20 cellular contexts compared by ENCODE assay signal in genomic region chr2:102256874-102257462, GRCh38. TPM values are rescaled to one million over a fixed set of nuclear protein-coding genes. Genes with fewer than 3 reads are reported as not detected.
DNase-seq lines count a peak whose midpoint lies in the region; ATAC-seq, FAIRE-seq and TF ChIP-seq lines count a peak whose summit lies in the region.
"Had no signal": no experiment of that assay in that cellular context is flagged by ENCODE, and none has a peak within 500 bp of the region (broad histone marks: within the 10 kb centered on the region; RNA-seq: fewer than 3 reads in every experiment).

No MANE protein-coding gene starts in this region.

- no peaks in the 10 kb centered on the region for H3K36me3 ChIP-seq in CD4-positive, CD25-positive, alpha-beta regulatory T cell (ENCODE audit: control insufficient read depth, insufficient read depth, low read length)
- H3K36me3 ChIP-seq in CD8-positive, alpha-beta memory T cell (ENCODE audit: insufficient read depth, low read length): no peaks in the 10 kb centered on the region
- H3K36me3 ChIP-seq in keratinocyte (ENCODE audit: control insufficient read depth in 2 of 2, extremely low read depth in 1 of 2, insufficient read depth in 2 of 2, low read length in 2 of 2) (no peaks in the 10 kb centered on the region), ascending aorta (no peaks in the 10 kb centered on the region)
- H3K36me3 ChIP-seq: heart left ventricle, neural progenitor cell, upper lobe of left lung had no signal

- H3K9ac ChIP-seq in keratinocyte (ENCODE audit: control insufficient read depth, extremely low read depth, insufficient read depth, low read length): no peak overlapping the region
- H3K9ac ChIP-seq: KMS-11, neural progenitor cell had no signal

- peak; percentile 51 for FAIRE-seq in keratinocyte (lab: Jason Lieb, UNC)
- FAIRE-seq: islet of Langerhans had no signal

- peaks cover 10% of the 10 kb centered on the region for H3K27me3 Mint-ChIP-seq in CD4-positive, CD25-positive, alpha-beta regulatory T cell
- peaks cover 0 to 3% of the 10 kb centered on the region in 2 donors for H3K27me3 Mint-ChIP-seq in CD8-positive, alpha-beta memory T cell
- no peaks in the 10 kb centered on the region for H3K27me3 Mint-ChIP-seq in activated T-helper 1 cell treated with anti-CD3 and anti-CD28 coated beads, Interleukin-12 subunit alpha, Interleukin-12 subunit beta, Interleukin-2, Interleukin-4 antibody, amounts not matched to agents 30 ng/mL and 10 ng/mL and 1 ng/mL, durations not matched to agents 14 hours and 24 hours and 36 hours (ENCODE audit: insufficient read depth)

- H3K9me3 Mint-ChIP-seq in CD4-positive, CD25-positive, alpha-beta regulatory T cell: no peaks in the 10 kb centered on the region
- peaks cover 0 to 2% (median 0%) of the 10 kb centered on the region in 5 donors for H3K9me3 Mint-ChIP-seq in CD8-positive, alpha-beta memory T cell
- H3K9me3 Mint-ChIP-seq in activated T-helper 1 cell treated with anti-CD3 and anti-CD28 coated beads, Interleukin-12 subunit alpha, Interleukin-12 subunit beta, Interleukin-2, Interleukin-4 antibody, amounts not matched to agents 30 ng/mL and 10 ng/mL and 1 ng/mL, durations not matched to agents 14 hours and 24 hours and 36 hours: peaks cover 7% of the 10 kb centered on the region
- H3K9me3 Mint-ChIP-seq: memory B cell, neural progenitor cell had no signal

- no peak overlapping the region for H3K27ac ChIP-seq in CD4-positive, CD25-positive, alpha-beta regulatory T cell (ENCODE audit: insufficient read depth, low read length, poor library complexity, severe bottlenecking)
- H3K27ac ChIP-seq in CD8-positive, alpha-beta memory T cell (ENCODE audit: low read depth, low read length): no peak overlapping the region
- H3K27ac ChIP-seq in keratinocyte (ENCODE audit: control insufficient read depth, insufficient read depth, low read length) (no peak overlapping the region), ascending aorta (no peak overlapping the region)
- H3K27ac ChIP-seq: heart left ventricle, KMS-11, neural progenitor cell, upper lobe of left lung had no signal

- H3K9me3 ChIP-seq in CD4-positive, CD25-positive, alpha-beta regulatory T cell (ENCODE audit: control insufficient read depth in 2 of 2, low read length in 2 of 2): no peaks in the 10 kb centered on the region
- no peaks in the 10 kb centered on the region for H3K9me3 ChIP-seq in CD8-positive, alpha-beta memory T cell (ENCODE audit: low read length)
- H3K9me3 ChIP-seq in keratinocyte (ENCODE audit: control insufficient read depth, low read depth, low read length) (no peaks in the 10 kb centered on the region), ascending aorta (no peaks in the 10 kb centered on the region)
- H3K9me3 ChIP-seq: heart left ventricle, upper lobe of left lung had no signal

- H3K36me3 Mint-ChIP-seq in CD4-positive, CD25-positive, alpha-beta regulatory T cell: no peaks in the 10 kb centered on the region
- peaks cover 0 to 8% (median 4%) of the 10 kb centered on the region in 3 donors for H3K36me3 Mint-ChIP-seq in CD8-positive, alpha-beta memory T cell
- peaks cover 8% of the 10 kb centered on the region for H3K36me3 Mint-ChIP-seq in activated T-helper 1 cell treated with anti-CD3 and anti-CD28 coated beads, Interleukin-12 subunit alpha, Interleukin-12 subunit beta, Interleukin-2, Interleukin-4 antibody, amounts not matched to agents 30 ng/mL and 10 ng/mL and 1 ng/mL, durations not matched to agents 14 hours and 24 hours and 36 hours (ENCODE audit: low read depth)
- H3K36me3 Mint-ChIP-seq: memory B cell, neural progenitor cell had no signal

- dilution Hi-C loops in keratinocyte (cut with MboI; ENCODE audit: extremely low pct_ligation_motif_present, low sequenced_read_pairs): no loop called here

- no peak overlapping the region for H2AFZ ChIP-seq in keratinocyte (ENCODE audit: control insufficient read depth, low read length)
- H2AFZ ChIP-seq: neural progenitor cell had no signal

- no peaks in the 10 kb centered on the region for H3K27me3 ChIP-seq in CD4-positive, CD25-positive, alpha-beta regulatory T cell (ENCODE audit: control insufficient read depth, insufficient read depth, low read length)
- H3K27me3 ChIP-seq in CD8-positive, alpha-beta memory T cell (ENCODE audit: insufficient read depth, low read length, poor library complexity, severe bottlenecking): no peaks in the 10 kb centered on the region
- no peaks in the 10 kb centered on the region for H3K27me3 ChIP-seq in keratinocyte (ENCODE audit: control insufficient read depth, extremely low read depth, insufficient read depth, low read length)
- no peaks in the 10 kb centered on the region for H3K27me3 ChIP-seq in ascending aorta
- H3K27me3 ChIP-seq: upper lobe of left lung had no signal

- CTCF ChIA-PET in CD8-positive, alpha-beta memory T cell (lab: Charles Lee): interaction anchor here (5.7 kb wide), 1 partner anchor 16 kb away, joined by 31 read pairs; no protein-coding TSS in a partner anchor

- no peaks in the 10 kb centered on the region for H4K20me1 ChIP-seq in keratinocyte (ENCODE audit: control insufficient read depth, extremely low read depth, insufficient read depth, low read length)

- ATAC-seq in CD4-positive, CD25-positive, alpha-beta regulatory T cell (ENCODE audit: low read depth in 2 of 2): no peak
- ATAC-seq: heart left ventricle, Panc1 had no signal

- H3K79me2 ChIP-seq in keratinocyte (ENCODE audit: control insufficient read depth, insufficient read depth, low read length): no peaks in the 10 kb centered on the region

- H3K4me3 Mint-ChIP-seq in CD4-positive, CD25-positive, alpha-beta regulatory T cell: peak overlapping the region in 2 of 4 donors; percentile 29 to 55
- H3K4me3 Mint-ChIP-seq in CD8-positive, alpha-beta memory T cell: peak overlapping the region in 5 of 7 donors; percentile 3 to 69 (median 30)
- no peak overlapping the region for H3K4me3 Mint-ChIP-seq in activated T-helper 1 cell treated with anti-CD3 and anti-CD28 coated beads, Interleukin-12 subunit alpha, Interleukin-12 subunit beta, Interleukin-2, Interleukin-4 antibody, amounts not matched to agents 30 ng/mL and 10 ng/mL and 1 ng/mL, durations not matched to agents 14 hours and 24 hours and 36 hours
- H3K4me3 Mint-ChIP-seq: memory B cell, neural progenitor cell had no signal

- peaks cover 21 to 56% (median 38%) of the 10 kb centered on the region in 4 donors for H3K4me1 Mint-ChIP-seq in CD4-positive, CD25-positive, alpha-beta regulatory T cell
- peaks cover 58 to 63% (median 62%) of the 10 kb centered on the region in 3 donors for H3K4me1 Mint-ChIP-seq in CD8-positive, alpha-beta memory T cell
- H3K4me1 Mint-ChIP-seq in activated T-helper 1 cell treated with anti-CD3 and anti-CD28 coated beads, Interleukin-12 subunit alpha, Interleukin-12 subunit beta, Interleukin-2, Interleukin-4 antibody, amounts not matched to agents 30 ng/mL and 10 ng/mL and 1 ng/mL, durations not matched to agents 14 hours and 24 hours and 36 hours (ENCODE audit: low read depth): peaks cover 68% of the 10 kb centered on the region
- H3K4me1 Mint-ChIP-seq: memory B cell, neural progenitor cell had no signal

- no peak overlapping the region for H3K4me2 ChIP-seq in keratinocyte (ENCODE audit: control insufficient read depth, extremely low read depth, insufficient read depth, low read depth, low read length)
- H3K4me2 ChIP-seq: neural progenitor cell had no signal

- intact Hi-C loops in activated T-helper 1 cell treated with anti-CD3 and anti-CD28 coated beads, Interleukin-12 subunit alpha, Interleukin-12 subunit beta, Interleukin-2, Interleukin-4 antibody, amounts not matched to agents 30 ng/mL and 10 ng/mL and 1 ng/mL, durations not matched to agents 14 hours and 24 hours and 36 hours (cut with micrococcal nuclease): loop anchor here (10.0 kb wide), 1 partner anchor 542 kb away; no protein-coding TSS in a partner anchor
- intact Hi-C loops in ascending aorta (cut with DNase I): loop anchor here (10.0 kb wide), 1 partner anchor 188 kb away; no protein-coding TSS in a partner anchor

- peak overlapping the region in 2 of 3 donors; percentile 5 to 22 for H3K27ac Mint-ChIP-seq in CD4-positive, CD25-positive, alpha-beta regulatory T cell
- peak overlapping the region in 2 of 8 donors; percentile 75 to 83 for H3K27ac Mint-ChIP-seq in CD8-positive, alpha-beta memory T cell
- peak overlapping the region; percentile 100 for H3K27ac Mint-ChIP-seq in activated T-helper 1 cell treated with anti-CD3 and anti-CD28 coated beads, Interleukin-12 subunit alpha, Interleukin-12 subunit beta, Interleukin-2, Interleukin-4 antibody, amounts not matched to agents 30 ng/mL and 10 ng/mL and 1 ng/mL, durations not matched to agents 14 hours and 24 hours and 36 hours
- H3K27ac Mint-ChIP-seq: memory B cell, neural progenitor cell had no signal

- no peaks in the 10 kb centered on the region for H3K9me1 ChIP-seq in keratinocyte (ENCODE audit: control insufficient read depth, extremely low read depth, insufficient read depth, low read length)

- peak overlapping the region; percentile 77 for H3K4me3 ChIP-seq in CD4-positive, CD25-positive, alpha-beta regulatory T cell (ENCODE audit: low read depth, low read length)
- H3K4me3 ChIP-seq in CD8-positive, alpha-beta memory T cell (ENCODE audit: low read length): no peak overlapping the region
- H3K4me3 ChIP-seq in keratinocyte (ENCODE audit: control insufficient read depth in 2 of 3, extremely low read depth in 1 of 3, insufficient read depth in 2 of 3, low read depth in 1 of 3, low read length in 3 of 3) (no peak overlapping the region), ascending aorta (no peak overlapping the region)
- H3K4me3 ChIP-seq: neural progenitor cell, upper lobe of left lung had no signal

- DNase-seq in CD4-positive, CD25-positive, alpha-beta regulatory T cell: no peak
- no peak for DNase-seq in CD8-positive, alpha-beta memory T cell
- no peak for DNase-seq in activated T-helper 1 cell treated with anti-CD3 and anti-CD28 coated beads, Interleukin-12 subunit alpha, Interleukin-12 subunit beta, Interleukin-2, Interleukin-4 antibody, amounts not matched to agents 30 ng/mL and 10 ng/mL and 1 ng/mL, durations not matched to agents 14 hours and 24 hours and 36 hours (ENCODE audit: low spot score)
- DNase-seq in keratinocyte (ENCODE audit: low read depth, low spot score): no peak
- DNase-seq in NCI-H446 (lab: John Stamatoyannopoulos, UW): no peak
- DNase-seq in NOMO-1 treated with dmso at 0.1 percent for 144 hours (lab: John Stamatoyannopoulos, UW; ENCODE audit: unreplicated experiment): no peak
- DNase-seq in ascending aorta (ENCODE audit: low spot score in 2 of 2): no peak
- no peak for DNase-seq in NK-92 (lab: John Stamatoyannopoulos, UW; ENCODE audit: unreplicated experiment)
- DNase-seq: heart left ventricle; retina; stimulated activated CD4-positive, alpha-beta T cell treated with anti-CD3 and anti-CD28 coated beads, Interleukin-15, amount 100 ng/mL, for 24 hours; stimulated activated naive CD4-positive, alpha-beta T cell treated with Interleukin-2 at 50 U/mL for 16 hours; upper lobe of left lung had no signal

- H3K4me1 ChIP-seq in CD4-positive, CD25-positive, alpha-beta regulatory T cell (ENCODE audit: control insufficient read depth, insufficient read depth, low read length, poor library complexity, severe bottlenecking): peaks cover 23% of the 10 kb centered on the region
- H3K4me1 ChIP-seq in CD8-positive, alpha-beta memory T cell (ENCODE audit: insufficient read depth, low read length): peaks cover 37% of the 10 kb centered on the region
- peaks cover 25% of the 10 kb centered on the region for H3K4me1 ChIP-seq in keratinocyte (ENCODE audit: control insufficient read depth, extremely low read depth, insufficient read depth, low read length)
- no peaks in the 10 kb centered on the region for H3K4me1 ChIP-seq in ascending aorta
- H3K4me1 ChIP-seq: neural progenitor cell had no signal

- TF ChIP-seq CTCF in keratinocyte (optimal IDR thresholded peaks at IDR 0.05 in 1 of 3, IDR thresholded peaks at IDR 0.05 in 1 of 3, conservative IDR thresholded peaks at IDR 0.05 in 1 of 3; ENCODE audit: extremely low read depth in 1 of 3, insufficient read depth in 2 of 3, low read length in 3 of 3) (no peak), ascending aorta (IDR thresholded peaks at IDR 0.05) (no peak)

- POLR2A ChIA-PET in CD8-positive, alpha-beta memory T cell (lab: Charles Lee): no interaction called here

RNA-seq across cellular contexts. Expression of gene IL1RL1, which starts 54.4 kb away (rescaled TPM):
- total RNA-seq in CD4-positive, CD25-positive, alpha-beta regulatory T cell: 0.89 TPM
- polyA plus RNA-seq in CD4-positive, CD25-positive, alpha-beta regulatory T cell: not detected
- total RNA-seq in CD8-positive, alpha-beta memory T cell: under 1 TPM; 0.22 to 0.35 TPM
- 0.14 TPM for polyA plus RNA-seq in CD8-positive, alpha-beta memory T cell
- total RNA-seq in activated T-helper 1 cell treated with anti-CD3 and anti-CD28 coated beads, Interleukin-12 subunit alpha, Interleukin-12 subunit beta, Interleukin-2, Interleukin-4 antibody, amounts not matched to agents 30 ng/mL and 10 ng/mL and 1 ng/mL, durations not matched to agents 14 hours and 24 hours and 36 hours: 3.9 and 4.8 TPM in 2 replicates
- 0.22 to 1.3 TPM (median 0.93 TPM) in 3 replicates for polyA plus RNA-seq in keratinocyte
- polyA plus RNA-seq in keratinocyte (2011; ENCODE audit: low read depth): 14.1 TPM
- polyA plus RNA-seq in keratinocyte (2011; cell fraction: cytosol; rRNA removed): 0.10 and 0.45 TPM in 2 replicates
- 5.2 and 6.2 TPM in 2 replicates for polyA plus RNA-seq in keratinocyte (2011; cell fraction: nucleus; rRNA removed)
- 0.23 and 11.7 TPM in 2 replicates for polyA plus RNA-seq in keratinocyte (2012; ENCODE audit: low replicate concordance)
- 2.6 to 3.2 TPM in 2 of 3 replicates, not detected in the other for polyA minus RNA-seq in keratinocyte
- not detected for polyA minus RNA-seq in keratinocyte (2011; cell fraction: cytosol; rRNA and poly(A)+ RNA removed)
- polyA minus RNA-seq in keratinocyte (2011; cell fraction: nucleus; rRNA and poly(A)+ RNA removed): 3.9 and 5.5 TPM in 2 replicates
- total RNA-seq in ascending aorta: 3.4 TPM
- total RNA-seq: H4 had no signal
- polyA plus RNA-seq: BJ had no signal
